In the genomic region with DNA sequence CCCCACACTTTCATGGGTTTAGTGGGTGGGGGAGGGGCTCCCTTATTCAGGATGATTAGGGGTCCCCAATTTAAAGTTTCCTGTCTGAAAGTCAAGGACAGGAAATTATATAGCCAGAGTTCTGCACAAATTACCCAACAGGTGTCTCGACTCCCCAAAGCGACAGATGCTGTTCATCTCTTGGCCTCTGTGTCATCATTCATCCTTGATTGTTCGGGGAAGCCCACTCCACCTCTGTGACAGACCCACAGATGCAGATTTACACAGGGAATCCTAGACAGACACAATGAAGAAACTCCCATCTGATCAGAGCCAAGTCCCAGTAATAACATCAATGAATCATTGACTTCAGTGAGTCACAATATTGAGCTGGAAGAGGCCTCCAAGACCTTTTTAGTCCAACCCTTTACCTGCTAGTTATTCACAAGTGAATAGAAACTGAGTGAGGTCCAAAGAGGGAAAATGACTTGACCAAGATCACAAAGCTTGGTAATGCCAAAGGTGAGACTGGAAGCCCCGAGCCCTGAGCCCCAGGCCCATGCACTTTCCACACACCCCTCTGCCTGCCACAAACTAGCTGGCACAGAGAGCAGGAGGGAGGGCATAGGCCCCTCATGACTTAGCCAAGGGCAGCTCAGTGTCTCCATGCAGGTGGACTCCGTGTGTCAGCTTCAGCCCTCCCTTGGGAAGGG, we compare ENCODE assay signal across 8 cellular contexts. TPM values are rescaled to one million over a fixed set of nuclear protein-coding genes. Genes with fewer than 3 reads are reported as not detected.
DNase-seq lines count a peak whose midpoint lies in the region; ATAC-seq and TF ChIP-seq lines count a peak whose summit lies in the region.

No MANE protein-coding gene starts in this region.

- intact Hi-C loops in left ventricle myocardium superior (cut with micrococcal nuclease) (loop anchor here (10.0 kb wide), 2 partner anchors 58 to 168 kb away; a partner anchor contains a TSS), left colon (cut with DNase I, micrococcal nuclease) (loop anchor here in 1 of 2 donors (5.0 kb wide), 1 partner anchor 60 kb away; a partner anchor contains a TSS)
- intact Hi-C loops in activated T-helper 2 cell treated with anti-CD3 and anti-CD28 coated beads, Interferon-gamma antibody, Interleukin-2, Interleukin-4, amounts not matched to agents 10 μg/mL and 5 μg/mL and 100 μg/mL, durations not matched to agents 14 hours and 24 hours and 36 hours (cut with micrococcal nuclease), result loop anchor here (1.0 to 5.0 kb wide), 5 partner anchors 52 to 227 kb away; no protein-coding TSS in a partner anchor

- no peaks in the 10 kb centered on the region for H3K36me3 ChIP-seq in right atrium auricular region

- peak; percentile 49 for DNase-seq in right atrium auricular region (ENCODE audit: low spot score)
- DNase-seq in left ventricle myocardium superior, result no peak
- peak; percentile 8 for DNase-seq in activated T-helper 2 cell treated with anti-CD3 and anti-CD28 coated beads, Interferon-gamma antibody, Interleukin-2, Interleukin-4, amounts not matched to agents 10 μg/mL and 5 μg/mL and 100 μg/mL, durations not matched to agents 14 hours and 24 hours and 36 hours (ENCODE audit: low spot score)
- DNase-seq in left colon, result no peak
- DNase-seq in ureter (ENCODE audit: low spot score), result peak; percentile 43
- DNase-seq in COLO829 (ENCODE audit: low spot score), result no peak

- H3K27me3 Mint-ChIP-seq in activated T-helper 2 cell treated with anti-CD3 and anti-CD28 coated beads, Interferon-gamma antibody, Interleukin-2, Interleukin-4, amounts not matched to agents 10 μg/mL and 5 μg/mL and 100 μg/mL, durations not matched to agents 14 hours and 24 hours and 36 hours (ENCODE audit: low read depth), result no peaks in the 10 kb centered on the region

- H3K9me3 ChIP-seq in right atrium auricular region, result no peaks in the 10 kb centered on the region

- no peaks in the 10 kb centered on the region for H3K27me3 ChIP-seq in right atrium auricular region

- H3K27ac ChIP-seq in right atrium auricular region, result peak overlapping the region; percentile 21 to 50

- no peak overlapping the region for H3K4me3 ChIP-seq in right atrium auricular region

- H3K27ac Mint-ChIP-seq in activated T-helper 2 cell treated with anti-CD3 and anti-CD28 coated beads, Interferon-gamma antibody, Interleukin-2, Interleukin-4, amounts not matched to agents 10 μg/mL and 5 μg/mL and 100 μg/mL, durations not matched to agents 14 hours and 24 hours and 36 hours, result peak overlapping the region; percentile 98

- no peak overlapping the region for H3K4me3 Mint-ChIP-seq in activated T-helper 2 cell treated with anti-CD3 and anti-CD28 coated beads, Interferon-gamma antibody, Interleukin-2, Interleukin-4, amounts not matched to agents 10 μg/mL and 5 μg/mL and 100 μg/mL, durations not matched to agents 14 hours and 24 hours and 36 hours (ENCODE audit: low read depth)

- no peak for TF ChIP-seq CTCF in right atrium auricular region (IDR thresholded peaks at IDR 0.05)

- peaks cover 0 to 55% of the 10 kb centered on the region in 2 donors for H3K4me1 ChIP-seq in right atrium auricular region

- H3K4me1 Mint-ChIP-seq in activated T-helper 2 cell treated with anti-CD3 and anti-CD28 coated beads, Interferon-gamma antibody, Interleukin-2, Interleukin-4, amounts not matched to agents 10 μg/mL and 5 μg/mL and 100 μg/mL, durations not matched to agents 14 hours and 24 hours and 36 hours (ENCODE audit: low read depth), result peaks cover 63% of the 10 kb centered on the region

- no peaks in the 10 kb centered on the region for H3K9me3 Mint-ChIP-seq in activated T-helper 2 cell treated with anti-CD3 and anti-CD28 coated beads, Interferon-gamma antibody, Interleukin-2, Interleukin-4, amounts not matched to agents 10 μg/mL and 5 μg/mL and 100 μg/mL, durations not matched to agents 14 hours and 24 hours and 36 hours

- ATAC-seq in left ventricle myocardium superior (no peak), left colon (peak; percentile 45), GM19467 (IDR thresholded peaks at IDR 0.05; ENCODE audit: unreplicated experiment) (no peak), GM18520 (IDR thresholded peaks at IDR 0.05; ENCODE audit: unreplicated experiment) (no peak)

- peaks cover 14% of the 10 kb centered on the region for H3K36me3 Mint-ChIP-seq in activated T-helper 2 cell treated with anti-CD3 and anti-CD28 coated beads, Interferon-gamma antibody, Interleukin-2, Interleukin-4, amounts not matched to agents 10 μg/mL and 5 μg/mL and 100 μg/mL, durations not matched to agents 14 hours and 24 hours and 36 hours (ENCODE audit: low read depth)

RNA-seq across cellular contexts. Expression of a gene that starts 7.9 kb away (rescaled TPM):
- total RNA-seq in right atrium auricular region (100 to 1,000 TPM; 255 to 283 TPM), left ventricle myocardium superior (235 TPM), left colon (100 to 1,000 TPM; 144 to 153 TPM), ureter (157 TPM)
- total RNA-seq in activated T-helper 2 cell treated with anti-CD3 and anti-CD28 coated beads, Interferon-gamma antibody, Interleukin-2, Interleukin-4, amounts not matched to agents 10 μg/mL and 5 μg/mL and 100 μg/mL, durations not matched to agents 14 hours and 24 hours and 36 hours, result 160 and 167 TPM in 2 replicates

Comparison
In these comparisons a context has a peak if more than half of its experiments do, and no peak if none do; other contexts are left out.
1. DNase-seq: peak in right atrium auricular region (single experiment), activated T-helper 2 cell treated with anti-CD3 and anti-CD28 coated beads, Interferon-gamma antibody, Interleukin-2, Interleukin-4, amounts not matched to agents 10 μg/mL and 5 μg/mL and 100 μg/mL, durations not matched to agents 14 hours and 24 hours and 36 hours (single experiment) and ureter (single experiment); none in left ventricle myocardium superior (single experiment), left colon (0 of 2) and COLO829 (single experiment).